ENCODE assay signal across 8 cellular contexts in the genomic region with DNA sequence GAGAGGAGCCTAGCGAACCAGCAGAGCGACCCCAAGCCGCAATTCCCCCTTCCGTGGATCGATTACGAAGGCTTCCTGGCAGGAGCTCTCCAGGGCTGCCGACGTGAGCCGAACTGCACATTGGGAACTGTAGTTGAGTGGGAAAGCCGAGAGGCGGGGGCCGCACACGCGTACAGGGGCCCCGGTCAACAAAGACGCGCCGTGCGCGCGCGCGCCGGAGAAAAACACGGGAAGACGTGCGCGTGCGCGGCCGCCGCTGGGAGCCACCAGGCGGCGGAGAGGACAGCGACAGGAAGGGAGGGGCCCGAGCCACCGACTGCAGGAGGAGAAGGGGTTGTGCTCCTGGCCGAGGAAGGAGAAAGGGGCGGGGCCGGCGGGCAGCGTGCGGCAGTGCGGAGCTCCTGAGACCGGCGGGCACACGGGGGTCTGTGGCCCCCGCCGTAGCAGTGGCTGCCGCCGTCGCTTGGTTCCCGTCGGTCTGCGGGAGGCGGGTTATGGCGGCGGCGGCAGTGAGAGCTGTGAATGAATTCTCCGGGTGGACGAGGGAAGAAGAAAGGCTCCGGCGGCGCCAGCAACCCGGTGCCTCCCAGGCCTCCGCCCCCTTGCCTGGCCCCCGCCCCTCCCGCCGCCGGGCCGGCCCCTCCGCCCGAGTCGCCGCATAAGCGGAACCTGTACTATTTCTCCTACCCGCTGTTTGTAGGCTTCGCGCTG. TPM values are rescaled to one million over a fixed set of nuclear protein-coding genes. Genes with fewer than 3 reads are reported as not detected.
A peak's percentile ranks its signal among the peaks of the same experiment; 100 is the strongest.
DNase-seq lines count a peak whose midpoint lies in the region; ATAC-seq and TF ChIP-seq lines count a peak whose summit lies in the region.

A gene with protein sequence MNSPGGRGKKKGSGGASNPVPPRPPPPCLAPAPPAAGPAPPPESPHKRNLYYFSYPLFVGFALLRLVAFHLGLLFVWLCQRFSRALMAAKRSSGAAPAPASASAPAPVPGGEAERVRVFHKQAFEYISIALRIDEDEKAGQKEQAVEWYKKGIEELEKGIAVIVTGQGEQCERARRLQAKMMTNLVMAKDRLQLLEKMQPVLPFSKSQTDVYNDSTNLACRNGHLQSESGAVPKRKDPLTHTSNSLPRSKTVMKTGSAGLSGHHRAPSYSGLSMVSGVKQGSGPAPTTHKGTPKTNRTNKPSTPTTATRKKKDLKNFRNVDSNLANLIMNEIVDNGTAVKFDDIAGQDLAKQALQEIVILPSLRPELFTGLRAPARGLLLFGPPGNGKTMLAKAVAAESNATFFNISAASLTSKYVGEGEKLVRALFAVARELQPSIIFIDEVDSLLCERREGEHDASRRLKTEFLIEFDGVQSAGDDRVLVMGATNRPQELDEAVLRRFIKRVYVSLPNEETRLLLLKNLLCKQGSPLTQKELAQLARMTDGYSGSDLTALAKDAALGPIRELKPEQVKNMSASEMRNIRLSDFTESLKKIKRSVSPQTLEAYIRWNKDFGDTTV (plus strand): TSS at position 247 of the 711 bp plus-strand sequence. CDS start 276 bp downstream, at position 523.

- peaks cover 0 to 5% of the 10 kb centered on the region in 2 donors for H3K4me1 ChIP-seq in ascending aorta
- H3K4me1 ChIP-seq in right cardiac atrium (ENCODE audit: control insufficient read depth, insufficient read depth, low read length): peaks cover 2% of the 10 kb centered on the region
- H3K4me1 ChIP-seq in uterus: no peaks in the 10 kb centered on the region

- H3K9me3 Mint-ChIP-seq in T-helper 2 cell treated with Interferon-gamma antibody and Interleukin-4, amounts not matched to agents 5 μg/mL and 100 μg/mL, for 36 hours: no peaks in the 10 kb centered on the region

- under 1% methylated on average over 74 of the region's 79 CpGs for WGBS in right cardiac atrium

- H3K27me3 Mint-ChIP-seq in T-helper 2 cell treated with Interferon-gamma antibody and Interleukin-4, amounts not matched to agents 5 μg/mL and 100 μg/mL, for 36 hours (ENCODE audit: low read depth): peaks cover 3% of the 10 kb centered on the region

- no peaks in the 10 kb centered on the region for H3K27me3 ChIP-seq in ascending aorta
- H3K27me3 ChIP-seq in right cardiac atrium (ENCODE audit: control insufficient read depth, insufficient read depth): no peaks in the 10 kb centered on the region
- no peaks in the 10 kb centered on the region for H3K27me3 ChIP-seq in uterus

- H3K4me3 ChIP-seq in ascending aorta (peak within 1 kb of the TSS; percentile 78 to 91), right cardiac atrium (ENCODE audit: low read length) (peak within 1 kb of the TSS; percentile 97), uterus (peak within 1 kb of the TSS; percentile 64 to 80)

- H3K4me3 Mint-ChIP-seq in T-helper 2 cell treated with Interferon-gamma antibody and Interleukin-4, amounts not matched to agents 5 μg/mL and 100 μg/mL, for 36 hours: peak within 1 kb of the TSS; percentile 97

- intact Hi-C loops in ascending aorta (cut with DNase I) (loop anchor here (1.0 to 5.0 kb wide), 4 partner anchors 24 to 294 kb away; partner anchors contain the start of genes BIRC6, DPY30, MEMO1 and SLC30A6), right cardiac atrium (cut with DNase I) (loop anchor here in 1 of 4 donors (5.0 kb wide), 1 partner anchor 51 kb away; the partner anchor contains the start of gene MEMO1), uterus (cut with DNase I; ENCODE audit: low total_unique reads) (no loop called here)

- DNase-seq in NCI-H1930 (lab: John Stamatoyannopoulos, UW) (peak; percentile 96 to 98), ascending aorta (ENCODE audit: low spot score in 2 of 2) (peak; percentile 89 to 99), right cardiac atrium (peak; percentile 98 to 100 (median 99)), pulmonary artery endothelial cell (ENCODE audit: low read depth, low spot score) (peak; percentile 93), uterus (peak; percentile 93 to 96)
- peak; percentile 98 for DNase-seq in T-helper 2 cell treated with Interferon-gamma antibody and Interleukin-4, amounts not matched to agents 5 μg/mL and 100 μg/mL, for 36 hours (ENCODE audit: low spot score)

- H3K4me1 Mint-ChIP-seq in T-helper 2 cell treated with Interferon-gamma antibody and Interleukin-4, amounts not matched to agents 5 μg/mL and 100 μg/mL, for 36 hours (ENCODE audit: low read depth): peaks cover 24% of the 10 kb centered on the region

- H3K36me3 ChIP-seq in ascending aorta: no peaks in the 10 kb centered on the region
- H3K36me3 ChIP-seq in uterus: no peaks in the 10 kb centered on the region

- H3K27ac Mint-ChIP-seq in T-helper 2 cell treated with Interferon-gamma antibody and Interleukin-4, amounts not matched to agents 5 μg/mL and 100 μg/mL, for 36 hours: peak within 1 kb of the TSS; percentile 84

- no peaks in the 10 kb centered on the region for H3K9me3 ChIP-seq in ascending aorta
- H3K9me3 ChIP-seq in right cardiac atrium (ENCODE audit: control insufficient read depth, low read length): no peaks in the 10 kb centered on the region
- H3K9me3 ChIP-seq in uterus: no peaks in the 10 kb centered on the region

- H3K36me3 Mint-ChIP-seq in T-helper 2 cell treated with Interferon-gamma antibody and Interleukin-4, amounts not matched to agents 5 μg/mL and 100 μg/mL, for 36 hours (ENCODE audit: low read depth): peaks cover 2% of the 10 kb centered on the region

- H3K27ac ChIP-seq in ascending aorta (peak within 1 kb of the TSS; percentile 87 to 92), right cardiac atrium (ENCODE audit: low read length) (peak within 1 kb of the TSS; percentile 88), uterus (peak within 1 kb of the TSS; percentile 87 to 89)

- TF ChIP-seq POLR2A in GM18505 (IDR thresholded peaks at IDR 0.05; ENCODE audit: borderline replicate concordance, extremely low read depth, insufficient read depth, insufficient read length) (peak; percentile 81), uterus (IDR thresholded peaks at IDR 0.05) (peak; percentile 42 to 61)

- peak; percentile 94 for ATAC-seq in GM18505 (IDR thresholded peaks at IDR 0.05; ENCODE audit: unreplicated experiment)
- peak; percentile 95 for ATAC-seq in HG02973 (IDR thresholded peaks at IDR 0.05; ENCODE audit: unreplicated experiment)
- ATAC-seq in right cardiac atrium: peak; percentile 98

- TF ChIP-seq CTCF in ascending aorta (IDR thresholded peaks at IDR 0.05): peak; percentile 57 to 77 (median 63)
- TF ChIP-seq CTCF in uterus (IDR thresholded peaks at IDR 0.05): peak; percentile 28 to 94 (median 70)

RNA-seq across cellular contexts. Expression of the gene that starts here (rescaled TPM):
- 12.1 TPM for total RNA-seq in ascending aorta
- 1 to 10 TPM; 8.1 to 9.1 (median 8.6) TPM for total RNA-seq in right cardiac atrium
- polyA plus RNA-seq in right cardiac atrium: 2.4 TPM
- total RNA-seq in pulmonary artery endothelial cell: 28.3 and 34.9 TPM in 2 replicates
- 10 to 100 TPM; 10.8 to 58.1 (median 21.4) TPM for total RNA-seq in uterus

Comparison
In these comparisons a context has a peak if more than half of its experiments do, and no peak if none do; other contexts are left out.
1. Peak in every context shown above with its lines: DNase-seq, ATAC-seq, H3K4me3 ChIP-seq and H3K27ac ChIP-seq.